26 cellular contexts compared by ENCODE assay signal in genomic region chr5:109964136-109964535, GRCh38.
A peak's percentile ranks its signal among the peaks of the same experiment; 100 is the strongest.
DNase-seq lines count a peak whose midpoint lies in the region; ATAC-seq and TF ChIP-seq lines count a peak whose summit lies in the region.
"Had no signal": no experiment of that assay in that cellular context is flagged by ENCODE, and none has a peak within 500 bp of the region (broad histone marks: within the 10 kb centered on the region; RNA-seq: fewer than 3 reads in every experiment).

No MANE protein-coding gene starts in this region.

- peak; percentile 54; the same call in 2 of the 3 replicates for ATAC-seq in RWPE2 (ENCODE audit: low read depth)
- ATAC-seq: heart right ventricle, left cardiac atrium, right cardiac atrium had no signal

- no peak overlapping the region for H4K8ac ChIP-seq in mesendoderm (ENCODE audit: low read depth, low read length)

- no peak overlapping the region for H3K18ac ChIP-seq in mesendoderm (ENCODE audit: low read length)

- WGBS in GM23248 (ENCODE audit: low coverage in 1 of 2, low lambda C conversion rate in 2 of 2, missing lambda C conversion rate in 2 of 2), 2 experiments: 45 to 68% methylated on average over 3 of the region's 3 CpGs
- no CpG with 5 or more reads among the region's 3 CpGs for WGBS in mesendoderm (ENCODE audit: extremely low coverage, insufficient coverage, low lambda C conversion rate)

- no peak overlapping the region for H2AK5ac ChIP-seq in mesendoderm (ENCODE audit: low read length)

- POLR2A ChIA-PET in CD4-positive, alpha-beta memory T cell (lab: Charles Lee; ENCODE audit: partially characterized antibody): no interaction called here

- H3K9me2 ChIP-seq in GM23248 (ENCODE audit: insufficient read depth): no peaks in the 10 kb centered on the region

- H3K4me1 ChIP-seq in GM23248 (ENCODE audit: insufficient read depth) (no peaks in the 10 kb centered on the region), RWPE2 (ENCODE audit: insufficient read depth, poor library complexity, severe bottlenecking) (no peaks in the 10 kb centered on the region), mesendoderm (ENCODE audit: control insufficient read depth, low read depth, low read length) (no peaks in the 10 kb centered on the region)
- H3K4me1 ChIP-seq in CD4-positive, alpha-beta memory T cell (ENCODE audit: insufficient read depth, low read length): no peaks in the 10 kb centered on the region
- H3K4me1 ChIP-seq: breast epithelium, neural progenitor cell, Peyer's patch, spleen had no signal

- no peak overlapping the region for H3K4me3 Mint-ChIP-seq in CD4-positive, alpha-beta memory T cell
- H3K4me3 Mint-ChIP-seq: activated T-cell treated with anti-CD3 and anti-CD28 coated beads, Interleukin-2, amount 50 U/mL, for 24 hours; CD14-positive monocyte; IgD-negative memory B cell; neural progenitor cell had no signal

- H3K27me3 ChIP-seq in GM23248 (replicated peaks; ENCODE audit: insufficient read depth) (no peaks in the 10 kb centered on the region; the same call in 1 of the 2 replicates), RWPE2 (ENCODE audit: insufficient read depth, poor library complexity, severe bottlenecking) (peaks cover 4% of the 10 kb centered on the region), mesendoderm (ENCODE audit: insufficient read depth, low read length, poor library complexity) (peaks cover 3% of the 10 kb centered on the region)
- H3K27me3 ChIP-seq in CD4-positive, alpha-beta memory T cell (ENCODE audit: insufficient read depth, low read length): no peaks in the 10 kb centered on the region
- H3K27me3 ChIP-seq: breast epithelium, heart right ventricle, neural progenitor cell, Peyer's patch, spleen had no signal

- peaks cover 0 to 3% (median 0%) of the 10 kb centered on the region in 8 donors for H3K9me3 Mint-ChIP-seq in CD4-positive, alpha-beta memory T cell
- H3K9me3 Mint-ChIP-seq: activated T-cell treated with anti-CD3 and anti-CD28 coated beads, Interleukin-2, amount 50 U/mL, for 24 hours; IgD-negative memory B cell; neural progenitor cell had no signal

- no peaks in the 10 kb centered on the region for H3F3A ChIP-seq in GM23248 (ENCODE audit: insufficient read depth)

- H3K4me1 Mint-ChIP-seq in CD4-positive, alpha-beta memory T cell: peaks cover 0 to 2% (median 1%) of the 10 kb centered on the region in 4 donors
- H3K4me1 Mint-ChIP-seq: IgD-negative memory B cell had no signal

- H3K79me2 ChIP-seq in GM23248 (ENCODE audit: insufficient read depth) (no peaks in the 10 kb centered on the region), mesendoderm (ENCODE audit: control insufficient read depth, insufficient read depth, low read length) (no peaks in the 10 kb centered on the region)

- intact Hi-C loops in CD4-positive, alpha-beta memory T cell (cut with micrococcal nuclease): no loop called here

- H3K56ac ChIP-seq in mesendoderm (ENCODE audit: low read length): no peak overlapping the region

- H3K36me3 ChIP-seq in GM23248 (ENCODE audit: low read depth): no peaks in the 10 kb centered on the region
- no peaks in the 10 kb centered on the region for H3K36me3 ChIP-seq in RWPE2 (ENCODE audit: low read depth)
- no peaks in the 10 kb centered on the region for H3K36me3 ChIP-seq in CD4-positive, alpha-beta memory T cell (ENCODE audit: insufficient read depth, low read length)
- H3K36me3 ChIP-seq in mesendoderm (ENCODE audit: control insufficient read depth, insufficient read depth, low read length): no peaks in the 10 kb centered on the region
- H3K36me3 ChIP-seq: breast epithelium, heart right ventricle, neural progenitor cell, Peyer's patch, spleen had no signal

- no peak for TF ChIP-seq CTCF in RWPE2 (IDR thresholded peaks at IDR 0.05; ENCODE audit: poor library complexity, severe bottlenecking)

- H3K4me3 ChIP-seq in GM23248 (no peak overlapping the region), RWPE2 (ENCODE audit: severe bottlenecking) (no peak overlapping the region), mesendoderm (ENCODE audit: low read length) (no peak overlapping the region)
- H3K4me3 ChIP-seq in CD4-positive, alpha-beta memory T cell (ENCODE audit: low read length in 2 of 2): no peak overlapping the region
- H3K4me3 ChIP-seq: breast epithelium, heart right ventricle, neural progenitor cell, Peyer's patch, spleen had no signal

- no peaks in the 10 kb centered on the region for H3K27me3 Mint-ChIP-seq in CD4-positive, alpha-beta memory T cell
- H3K27me3 Mint-ChIP-seq: activated T-cell treated with anti-CD3 and anti-CD28 coated beads, Interleukin-2, amount 50 U/mL, for 24 hours had no signal

- no peak overlapping the region for H3K27ac Mint-ChIP-seq in CD4-positive, alpha-beta memory T cell
- H3K27ac Mint-ChIP-seq: activated T-cell treated with anti-CD3 and anti-CD28 coated beads, Interleukin-2, amount 50 U/mL, for 24 hours; IgD-negative memory B cell; neural progenitor cell had no signal

- CTCF ChIA-PET in CD4-positive, alpha-beta memory T cell (lab: Charles Lee; ENCODE audit: partially characterized antibody): no interaction called here

- H3K36me3 Mint-ChIP-seq in CD4-positive, alpha-beta memory T cell: no peaks in the 10 kb centered on the region
- H3K36me3 Mint-ChIP-seq: IgD-negative memory B cell, neural progenitor cell had no signal

- H3K4ac ChIP-seq in mesendoderm (ENCODE audit: low read depth, low read length): no peak overlapping the region

- in situ Hi-C loops in Caki2 (cut with HindIII; ENCODE audit: low pct_unique_long_range_greater_than_20kb, low sequenced_read_pairs): no loop called here
- in situ Hi-C loops in GM23248 (cut with MboI): no loop called here

- H3K79me1 ChIP-seq in mesendoderm (ENCODE audit: low read length): no peaks in the 10 kb centered on the region

- H3K4me2 ChIP-seq in GM23248 (ENCODE audit: unreplicated experiment): no peak overlapping the region
- no peak overlapping the region for H3K4me2 ChIP-seq in mesendoderm (ENCODE audit: low read length)
- H3K4me2 ChIP-seq: neural progenitor cell had no signal

- H3K27ac ChIP-seq in GM23248 (no peak overlapping the region), RWPE2 (ENCODE audit: poor library complexity, severe bottlenecking) (no peak overlapping the region), mesendoderm (ENCODE audit: low read depth, low read length) (no peak overlapping the region)
- no peak overlapping the region for H3K27ac ChIP-seq in CD4-positive, alpha-beta memory T cell (ENCODE audit: low read depth, low read length)
- H3K27ac ChIP-seq: breast epithelium, heart right ventricle, neural progenitor cell, Peyer's patch, spleen had no signal

- H3K9ac ChIP-seq in GM23248: no peak overlapping the region
- H3K9ac ChIP-seq in mesendoderm (ENCODE audit: low read length): no peak overlapping the region
- H3K9ac ChIP-seq: neural progenitor cell had no signal

- DNase-seq in Caki2 (ENCODE audit: low read depth) (peak; percentile 52), GM23248 (peak; percentile 23), RWPE2 (ENCODE audit: low spot score) (no peak), glomerular visceral epithelial cell (ENCODE audit: extremely low spot score) (peak; percentile 63), OCI-M2 (lab: John Stamatoyannopoulos, UW; ENCODE audit: unreplicated experiment) (no peak), mesendoderm (no peak)
- DNase-seq in activated CD8-positive, alpha-beta memory T cell treated with anti-CD3 and anti-CD28 coated beads, Interleukin-2, amount 50 U/mL, for 48 hours: no peak
- no peak for DNase-seq in CD4-positive, alpha-beta memory T cell
- DNase-seq: activated CD4-positive, CD25-positive, alpha-beta regulatory T cell treated with anti-CD3 and anti-CD28 coated beads, Interleukin-2, amount 50 U/mL, for 72 hours; activated naive CD4-positive, alpha-beta T cell treated with Interleukin-2 at 50 U/mL for 16 hours; activated T-cell treated with anti-CD3 and anti-CD28 coated beads, Interleukin-2, amount 50 U/mL, for 24 hours; amygdala; effector memory CD4-positive, alpha-beta T cell; foreskin fibroblast; heart right ventricle; left cardiac atrium; NCI-H1105 treated with DMSO at 0.1 percent for 48 hours; NCI-H2029; NCI-H524 treated with DMSO at 0.1 percent for 48 hours; Peyer's patch; right cardiac atrium; spleen had no signal

- H2BK5ac ChIP-seq in mesendoderm (ENCODE audit: low read length): no peak overlapping the region

- no peaks in the 10 kb centered on the region for H3K9me3 ChIP-seq in GM23248 (ENCODE audit: low read depth)
- no peaks in the 10 kb centered on the region for H3K9me3 ChIP-seq in RWPE2 (ENCODE audit: severe bottlenecking)
- no peaks in the 10 kb centered on the region for H3K9me3 ChIP-seq in CD4-positive, alpha-beta memory T cell (ENCODE audit: control insufficient read depth in 1 of 2, low read length in 2 of 2)
- H3K9me3 ChIP-seq: breast epithelium, heart right ventricle, Peyer's patch, spleen had no signal

- no peak overlapping the region for H2AFZ ChIP-seq in GM23248
- H2AFZ ChIP-seq: neural progenitor cell had no signal

- no peak overlapping the region for H2BK120ac ChIP-seq in mesendoderm (ENCODE audit: low read depth, low read length)

- no peak overlapping the region for H4K5ac ChIP-seq in mesendoderm (ENCODE audit: low read length)

- no peak overlapping the region for H3K23ac ChIP-seq in mesendoderm (ENCODE audit: low read length)

- H4K20me1 ChIP-seq in GM23248 (ENCODE audit: insufficient read depth): no peaks in the 10 kb centered on the region

- H2BK15ac ChIP-seq in mesendoderm (replicated peaks; ENCODE audit: low read depth): no peak overlapping the region

Comparison
In these comparisons a context has a peak if more than half of its experiments do, and no peak if none do; other contexts are left out.
1. DNase-seq: peak in Caki2 (single experiment), GM23248 (single experiment) and glomerular visceral epithelial cell (single experiment); none in RWPE2 (single experiment), activated CD8-positive, alpha-beta memory T cell treated with anti-CD3 and anti-CD28 coated beads, Interleukin-2, amount 50 U/mL, for 48 hours (single experiment), CD4-positive, alpha-beta memory T cell (0 of 5), OCI-M2 (single experiment) and mesendoderm (single experiment).